Comparison of ENCODE assay signal across 21 cellular contexts in genomic region chr17:57264776-57265175, GRCh38. TPM values are rescaled to one million over a fixed set of nuclear protein-coding genes. Genes with fewer than 3 reads are reported as not detected.
DNase-seq lines count a peak whose midpoint lies in the region; ATAC-seq and TF ChIP-seq lines count a peak whose summit lies in the region.
"Had no signal": no experiment of that assay in that cellular context is flagged by ENCODE, and none has a peak within 500 bp of the region (broad histone marks: within the 10 kb centered on the region; RNA-seq: fewer than 3 reads in every experiment).

No MANE protein-coding gene starts in this region.

- H3K9me3 ChIP-seq in upper lobe of right lung, result no peaks in the 10 kb centered on the region
- H3K9me3 ChIP-seq: SJSA1 had no signal

- H3K27me3 ChIP-seq in upper lobe of right lung, result no peaks in the 10 kb centered on the region
- H3K27me3 ChIP-seq: SJSA1 had no signal

- peak overlapping the region; percentile 1 for H3K27ac ChIP-seq in epithelial cell of prostate
- no peak overlapping the region for H3K27ac ChIP-seq in upper lobe of right lung
- H3K27ac ChIP-seq: GM23248, SJSA1 had no signal

- ATAC-seq in upper lobe of right lung, result no peak
- ATAC-seq: GM12878, HCT116 had no signal

- H3K36me3 ChIP-seq in upper lobe of right lung, result peaks cover 4% of the 10 kb centered on the region

- no peaks in the 10 kb centered on the region for H3K4me1 ChIP-seq in upper lobe of right lung
- H3K4me1 ChIP-seq: SJSA1 had no signal

- H3K4me3 ChIP-seq in upper lobe of right lung, result no peak overlapping the region
- H3K4me3 ChIP-seq: GM12878, GM23248, SJSA1 had no signal

- intact Hi-C loops in upper lobe of right lung (cut with DNase I), result no loop called here

- peak; percentile 24 for DNase-seq in EL
- DNase-seq in RPMI7951 (ENCODE audit: low read depth), result peak; percentile 49
- no peak for DNase-seq in epithelial cell of prostate (ENCODE audit: low read depth, low spot score)
- peak; percentile 4 for DNase-seq in retina
- no peak for DNase-seq in COLO668 (lab: John Stamatoyannopoulos, UW; ENCODE audit: unreplicated experiment)
- DNase-seq in upper lobe of right lung, result no peak
- DNase-seq in activated CD8-positive, alpha-beta memory T cell treated with anti-CD3 and anti-CD28 coated beads, Interleukin-2, amount 50 U/mL, for 48 hours, result no peak
- DNase-seq: ACHN, AML-193, Calu3, GDM1, GM23248, MV-4-11, NCI-H1436, NCI-H2029, NCI-H2171, NCI-H446, NCI-H69 had no signal

- TF ChIP-seq CTCF in upper lobe of right lung (IDR thresholded peaks at IDR 0.05), result no peak

RNA-seq across cellular contexts. Expression of gene MSI2, which starts 8.5 kb away (rescaled TPM):
- total RNA-seq in RPMI7951 (2014; rRNA removed; shearing (Covaris generic)), result 29.4 and 30.4 TPM in 2 replicates
- 31.3 TPM for total RNA-seq in upper lobe of right lung

Comparison
In these comparisons a context has a peak if more than half of its experiments do, and no peak if none do; other contexts are left out.
1. DNase-seq: peak in EL (single experiment), RPMI7951 (single experiment) and retina (single experiment); none in epithelial cell of prostate (single experiment), COLO668 (single experiment), upper lobe of right lung (single experiment) and activated CD8-positive, alpha-beta memory T cell treated with anti-CD3 and anti-CD28 coated beads, Interleukin-2, amount 50 U/mL, for 48 hours (single experiment).